In genomic region chr11:65894034-65894591, GRCh38 we compare ENCODE assay signal across 8 cellular contexts. TPM values are rescaled to one million over a fixed set of nuclear protein-coding genes. Genes with fewer than 3 reads are reported as not detected.
A peak's percentile ranks its signal among the peaks of the same experiment; 100 is the strongest.
DNase-seq lines count a peak whose midpoint lies in the region; ATAC-seq and TF ChIP-seq lines count a peak whose summit lies in the region.

No MANE protein-coding gene starts in this region.

- DNase-seq in ELR (ENCODE audit: low read depth) (peak; percentile 62), PC-3 (peak; percentile 37), choroid plexus epithelial cell (ENCODE audit: low read depth) (no peak), osteoblast (ENCODE audit: insufficient read length, low spot score, missing footprints) (peak; percentile 72), NCI-H187 treated with DMSO at 0.1 percent for 48 hours (lab: John Stamatoyannopoulos, UW) (no peak), DMS114 treated with DMSO at 0.1 percent for 48 hours (lab: John Stamatoyannopoulos, UW; ENCODE audit: unreplicated experiment) (no peak)

- peak overlapping the region; percentile 96 for H3K4me2 ChIP-seq in PC-3 (ENCODE audit: low read length)
- H3K4me2 ChIP-seq in osteoblast (ENCODE audit: insufficient read depth, low read length) = peak overlapping the region; percentile 45

- H4K20me1 ChIP-seq in PC-3 (ENCODE audit: low read length) = peaks cover 58% of the 10 kb centered on the region
- H4K20me1 ChIP-seq in osteoblast (ENCODE audit: insufficient read depth, low read length) = peaks cover 60% of the 10 kb centered on the region

- H3K4me1 ChIP-seq in PC-3 (ENCODE audit: insufficient read depth, low read length) (peaks cover 42% of the 10 kb centered on the region), osteoblast (ENCODE audit: insufficient read depth, low read length) (peaks cover 82% of the 10 kb centered on the region)

- H2AFZ ChIP-seq in PC-3 (ENCODE audit: low read length) (no peak overlapping the region), osteoblast (ENCODE audit: low read length) (no peak overlapping the region)

- BruUV-seq in PC-3 (replicated peaks; lab: Mats Ljungman, UMichigan) = no TSS peak

- H3K9ac ChIP-seq in PC-3 (ENCODE audit: low read length) = no peak overlapping the region

- intact Hi-C loops in PC-3 (cut with micrococcal nuclease) = no loop called here

- H3K9me2 ChIP-seq in PC-3 (replicated peaks; ENCODE audit: low read length) = no peaks in the 10 kb centered on the region

- H3K36me3 ChIP-seq in PC-3 (ENCODE audit: low read depth, low read length) (peaks cover 56% of the 10 kb centered on the region), osteoblast (ENCODE audit: insufficient read depth, low read length) (peaks cover 58% of the 10 kb centered on the region)

- peaks cover 64% of the 10 kb centered on the region for H3F3A ChIP-seq in PC-3 (ENCODE audit: low read length, unreplicated experiment)

- H3K4me3 ChIP-seq in PC-3 (ENCODE audit: low read length) (peak overlapping the region; percentile 72), choroid plexus epithelial cell (ENCODE audit: low read depth, low read length) (no peak overlapping the region), osteoblast (ENCODE audit: insufficient read depth, low read length) (no peak overlapping the region)

- POLR2A ChIA-PET in PC-3 (lab: Charles Lee; ENCODE audit: unreplicated experiment) = interaction anchor here (0.5 to 0.7 kb wide), 4 partner anchors 9 to 406 kb away, joined by 3 to 5 read pairs (median 3); no protein-coding TSS in a partner anchor

- ATAC-seq in PC-3 = no peak
- ATAC-seq in GM18868 (IDR thresholded peaks at IDR 0.05; ENCODE audit: unreplicated experiment) = no peak
- no peak for ATAC-seq in HG03521 (IDR thresholded peaks at IDR 0.05; ENCODE audit: unreplicated experiment)

- H3K9me3 ChIP-seq in PC-3 (ENCODE audit: low read length) (no peaks in the 10 kb centered on the region), osteoblast (ENCODE audit: low read depth, low read length) (no peaks in the 10 kb centered on the region)

- no peaks in the 10 kb centered on the region for H3K27me3 ChIP-seq in PC-3 (ENCODE audit: low read length)
- no peaks in the 10 kb centered on the region for H3K27me3 ChIP-seq in osteoblast (ENCODE audit: insufficient read depth, low read length)

- H3K79me2 ChIP-seq in PC-3 (ENCODE audit: low read length) (peaks cover 58% of the 10 kb centered on the region), osteoblast (ENCODE audit: insufficient read depth, low read length) (peaks cover 79% of the 10 kb centered on the region)

- CTCF ChIA-PET in PC-3 (lab: Charles Lee) = no interaction called here

- TF ChIP-seq CTCF in PC-3 (conservative IDR thresholded peaks at IDR 0.05; ENCODE audit: low read depth, low read length) = peak; percentile 18; the same call in 1 of the 2 replicates
- peak; percentile 13 for TF ChIP-seq CTCF in choroid plexus epithelial cell (conservative IDR thresholded peaks at IDR 0.05; ENCODE audit: low read depth, low read length)
- TF ChIP-seq CTCF in osteoblast (IDR thresholded peaks at IDR 0.05; ENCODE audit: extremely low read depth, low read depth, low read length) = no peak

- H3K27ac ChIP-seq in PC-3 (ENCODE audit: low read length) (peak overlapping the region; percentile 13; the same call in 1 of the 2 replicates), osteoblast (ENCODE audit: low read depth, low read length) (peak overlapping the region; percentile 56)

RNA-seq across cellular contexts. Expression of gene CCDC85B, which starts 3.6 kb away (rescaled TPM):
- total RNA-seq in PC-3 (2014; rRNA removed) (207 and 280 TPM in 2 replicates), osteoblast (42.4 and 47.0 TPM in 2 replicates)

RNA-seq across cellular contexts. Expression of gene FIBP, which starts 5.8 kb away (rescaled TPM):
- 221 TPM in 2 replicates for total RNA-seq in PC-3 (2014; rRNA removed)
- total RNA-seq in osteoblast = 129 and 151 TPM in 2 replicates

RNA-seq across cellular contexts. Expression of gene FOSL1, which starts 6.1 kb away (rescaled TPM):
- 656 and 851 TPM in 2 replicates for total RNA-seq in PC-3 (2014; rRNA removed)
- 13.0 and 13.8 TPM in 2 replicates for total RNA-seq in osteoblast

RNA-seq across cellular contexts. Expression of gene CTSW, which starts 14.5 kb away (rescaled TPM):
- 0.11 TPM in 1 of 2 replicates, not detected in the other for total RNA-seq in PC-3 (2014; rRNA removed)
- total RNA-seq in osteoblast = not detected in 2 replicates

RNA-seq across cellular contexts. Expression of gene EFEMP2, which starts 21.5 kb away (rescaled TPM):
- total RNA-seq in PC-3 (2014; rRNA removed) (2.6 and 4.5 TPM in 2 replicates), osteoblast (81.6 and 94.8 TPM in 2 replicates)

Comparison
In these comparisons a context has a peak if more than half of its experiments do, and no peak if none do; other contexts are left out.
1. DNase-seq: peak in ELR (single experiment), PC-3 (single experiment) and osteoblast (single experiment); none in choroid plexus epithelial cell (single experiment), NCI-H187 treated with DMSO at 0.1 percent for 48 hours (single experiment) and DMS114 treated with DMSO at 0.1 percent for 48 hours (single experiment).
2. RNA of gene FOSL1, which starts 6.1 kb away (total RNA-seq): 656 to 851 TPM in PC-3; 13.0 to 13.8 TPM in osteoblast; every median in the first group is over 10 times any median in the second.